In the genomic region with DNA sequence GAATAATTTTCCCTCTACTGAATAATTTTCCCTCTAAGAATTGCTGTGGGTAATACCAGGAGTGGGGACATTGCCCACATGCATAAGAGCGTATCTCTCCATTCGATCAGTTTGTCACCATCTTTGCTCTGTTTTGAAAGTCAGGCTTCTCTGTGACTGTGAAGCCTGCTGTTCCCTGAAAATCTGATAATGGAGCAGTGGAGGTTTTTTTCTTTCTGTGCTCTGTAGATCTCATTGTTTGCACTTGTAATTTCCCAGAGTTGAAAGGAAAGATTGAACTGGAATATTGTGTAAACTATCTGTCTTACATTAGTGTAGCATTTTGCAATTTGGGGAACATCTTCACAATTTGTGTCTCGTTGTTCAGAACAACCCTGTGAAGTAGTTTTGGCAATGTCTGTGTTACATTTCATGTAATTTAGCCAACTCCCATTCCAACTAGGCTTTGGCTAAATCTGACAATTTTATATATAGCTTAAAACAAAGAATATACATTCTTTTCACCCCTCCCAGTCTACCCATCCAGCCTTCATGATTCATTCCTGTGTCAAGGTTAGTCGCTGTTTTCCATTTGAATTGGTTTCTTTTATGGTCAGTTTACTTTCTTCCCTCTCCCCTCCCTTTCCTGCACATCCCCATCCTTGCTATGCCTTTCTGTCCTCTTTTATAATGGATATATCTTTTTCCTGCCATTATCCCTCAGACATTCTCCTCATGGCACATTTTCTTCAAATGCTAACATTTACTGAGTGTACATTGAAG, we compare ENCODE assay signal across 10 cellular contexts. TPM values are rescaled to one million over a fixed set of nuclear protein-coding genes. Genes with fewer than 3 reads are reported as not detected.
DNase-seq lines count a peak whose midpoint lies in the region; ATAC-seq and TF ChIP-seq lines count a peak whose summit lies in the region.
"Had no signal": no experiment of that assay in that cellular context is flagged by ENCODE, and none has a peak within 500 bp of the region (broad histone marks: within the 10 kb centered on the region; RNA-seq: fewer than 3 reads in every experiment).

No MANE protein-coding gene starts in this region.

- in situ Hi-C loops in brain microvascular endothelial cell (cut with HindIII; ENCODE audit: low pct_ligation_motif_present, low sequenced_read_pairs), result no loop called here

- H3K27ac Mint-ChIP-seq in stimulated activated naive CD8-positive, alpha-beta T cell treated with anti-CD3 and anti-CD28 coated beads, Interleukin-15, Interleukin-2, amounts not matched to agents 100 ng/mL and 50 ng/mL, for 24 hours, result peak overlapping the region; percentile 36

- H3K4me1 Mint-ChIP-seq in stimulated activated naive CD8-positive, alpha-beta T cell treated with anti-CD3 and anti-CD28 coated beads, Interleukin-15, Interleukin-2, amounts not matched to agents 100 ng/mL and 50 ng/mL, for 24 hours (ENCODE audit: low read depth), result peaks cover 36% of the 10 kb centered on the region

- H3K27me3 ChIP-seq in brain microvascular endothelial cell (replicated peaks), result no peaks in the 10 kb centered on the region
- H3K27me3 ChIP-seq in upper lobe of left lung, result no peaks in the 10 kb centered on the region

- peak overlapping the region; percentile 52 for H3K4me3 Mint-ChIP-seq in stimulated activated naive CD8-positive, alpha-beta T cell treated with anti-CD3 and anti-CD28 coated beads, Interleukin-15, Interleukin-2, amounts not matched to agents 100 ng/mL and 50 ng/mL, for 24 hours

- H3K4me1 ChIP-seq in upper lobe of left lung, result peaks cover 5 to 30% (median 8%) of the 10 kb centered on the region in 4 donors

- H3K27ac ChIP-seq in brain microvascular endothelial cell (peak overlapping the region; percentile 9), upper lobe of left lung (peak overlapping the region in 1 of 4 donors; percentile 14)
- H3K27ac ChIP-seq: HL-60 had no signal

- no peaks in the 10 kb centered on the region for H3K9me3 Mint-ChIP-seq in stimulated activated naive CD8-positive, alpha-beta T cell treated with anti-CD3 and anti-CD28 coated beads, Interleukin-15, Interleukin-2, amounts not matched to agents 100 ng/mL and 50 ng/mL, for 24 hours

- peak overlapping the region; percentile 1 for H3K4me3 ChIP-seq in brain microvascular endothelial cell (ENCODE audit: low read depth, low read length)
- peak overlapping the region in 1 of 4 donors; percentile 5 for H3K4me3 ChIP-seq in upper lobe of left lung

- peaks cover 31% of the 10 kb centered on the region for H3K36me3 Mint-ChIP-seq in stimulated activated naive CD8-positive, alpha-beta T cell treated with anti-CD3 and anti-CD28 coated beads, Interleukin-15, Interleukin-2, amounts not matched to agents 100 ng/mL and 50 ng/mL, for 24 hours (ENCODE audit: low read depth)

- H3K36me3 ChIP-seq in brain microvascular endothelial cell (replicated peaks), result no peaks in the 10 kb centered on the region
- no peaks in the 10 kb centered on the region for H3K36me3 ChIP-seq in upper lobe of left lung

- no peak for TF ChIP-seq EP300 in upper lobe of left lung (IDR thresholded peaks at IDR 0.05)

- ATAC-seq in stimulated activated naive CD8-positive, alpha-beta T cell treated with anti-CD3 and anti-CD28 coated beads, Interleukin-15, Interleukin-2, amounts not matched to agents 100 U/mL and 50 U/mL, for 24 hours, result no peak
- ATAC-seq in upper lobe of left lung (ENCODE audit: low FRiP score in 2 of 2) (no peak), HG02884 (IDR thresholded peaks at IDR 0.05; ENCODE audit: unreplicated experiment) (no peak), GM21515 (IDR thresholded peaks at IDR 0.05; ENCODE audit: unreplicated experiment) (no peak)

- H3K9me3 ChIP-seq in upper lobe of left lung, result no peaks in the 10 kb centered on the region

- TF ChIP-seq CTCF in brain microvascular endothelial cell (IDR thresholded peaks at IDR 0.05; ENCODE audit: low read depth, low read length, missing control alignments) (no peak), upper lobe of left lung (IDR thresholded peaks at IDR 0.05) (no peak)

- TF ChIP-seq POLR2A in upper lobe of left lung (IDR thresholded peaks at IDR 0.05), result no peak

- 51 to 66% methylated on average over 4 of the region's 4 CpGs for WGBS in upper lobe of left lung, 2 donors

- DNase-seq in stimulated activated naive CD8-positive, alpha-beta T cell treated with anti-CD3 and anti-CD28 coated beads, Interleukin-15, Interleukin-2, amounts not matched to agents 100 U/mL and 50 U/mL, for 24 hours, result no peak
- DNase-seq in brain microvascular endothelial cell, result no peak
- DNase-seq in medulla oblongata (ENCODE audit: extremely low spot score), result peak; percentile 4
- no peak for DNase-seq in upper lobe of left lung
- DNase-seq in hippocampal formation (lab: John Stamatoyannopoulos, UW), result no peak
- DNase-seq: stimulated activated CD4-positive, alpha-beta T cell treated with anti-CD3 and anti-CD28 coated beads, Interleukin-2, amount 100 ng/mL, for 48 hours had no signal

- H3K27me3 Mint-ChIP-seq in stimulated activated naive CD8-positive, alpha-beta T cell treated with anti-CD3 and anti-CD28 coated beads, Interleukin-15, Interleukin-2, amounts not matched to agents 100 ng/mL and 50 ng/mL, for 24 hours, result no peaks in the 10 kb centered on the region

RNA-seq across cellular contexts. Expression of a gene that starts 4.5 kb away (rescaled TPM):
- 10 to 100 TPM in 2 of 6 donors, 1 to 10 TPM in 4; 6.3 to 11.0 (median 7.5) TPM for total RNA-seq in upper lobe of left lung
